ENCODE assay signal across 39 cellular contexts in the genomic region with DNA sequence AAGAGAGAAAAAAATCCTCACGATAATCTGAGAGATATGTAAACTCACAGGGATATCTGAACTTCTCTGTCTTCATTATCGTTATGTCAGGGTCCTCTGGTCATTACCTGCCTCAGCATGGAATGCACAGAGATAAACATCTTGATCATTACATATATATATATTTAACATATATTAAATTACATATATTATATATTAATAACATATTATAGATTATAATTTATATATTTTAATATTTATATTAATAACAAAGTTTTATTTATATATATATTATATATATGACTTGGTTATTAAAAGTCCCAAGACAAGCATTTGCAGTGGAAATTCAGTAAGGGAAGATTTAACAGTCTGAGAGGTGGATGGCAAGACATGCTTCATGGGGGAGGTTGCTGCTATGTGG.
"Had no signal": no experiment of that assay in that cellular context is flagged by ENCODE, and none has a peak within 500 bp of the region (broad histone marks: within the 10 kb centered on the region; RNA-seq: fewer than 3 reads in every experiment).

No MANE protein-coding gene starts in this region.

- H3K4me1 Mint-ChIP-seq: activated naive CD4-positive, alpha-beta T cell treated with anti-CD3 and anti-CD28 coated beads, Interleukin-2, amount 10 ng/mL, durations not matched to agents 7 days and 5 days; activated naive CD4-positive, alpha-beta T cell treated with anti-CD3 and anti-CD28 coated beads, Interleukin-2, amount 50 U/mL, for 24 hours; activated naive CD8-positive, alpha-beta T cell treated with anti-CD3 and anti-CD28 coated beads for 36 hours; activated naive CD8-positive, alpha-beta T cell treated with anti-CD3 and anti-CD28 coated beads, Interleukin-2, amount 10 ng/mL, durations not matched to agents 7 days and 5 days; activated naive CD8-positive, alpha-beta T cell treated with anti-CD3 and anti-CD28 coated beads, Interleukin-2, amount 50 U/mL, for 24 hours; activated T-helper 17 cell treated with anti-CD3 and anti-CD28 coated beads, Interleukin-2, amount 50 U/mL, for 72 hours; brain; central memory CD8-positive, alpha-beta T cell had no signal

- H3K27me3 Mint-ChIP-seq: activated naive CD4-positive, alpha-beta T cell treated with anti-CD3 and anti-CD28 coated beads, Interleukin-2, amount 10 ng/mL, durations not matched to agents 7 days and 5 days; activated naive CD4-positive, alpha-beta T cell treated with anti-CD3 and anti-CD28 coated beads, Interleukin-2, amount 50 U/mL, for 24 hours; activated naive CD8-positive, alpha-beta T cell; activated naive CD8-positive, alpha-beta T cell treated with anti-CD3 and anti-CD28 coated beads for 36 hours; activated naive CD8-positive, alpha-beta T cell treated with anti-CD3 and anti-CD28 coated beads, Interleukin-2, amount 10 ng/mL, durations not matched to agents 7 days and 5 days; activated naive CD8-positive, alpha-beta T cell treated with anti-CD3 and anti-CD28 coated beads, Interleukin-2, amount 50 U/mL, for 24 hours; activated T-cell treated with anti-CD3 and anti-CD28 coated beads, Interleukin-2, amount 50 U/mL, for 24 hours; activated T-helper 17 cell treated with anti-CD3 and anti-CD28 coated beads, Interleukin-2, amount 50 U/mL, for 72 hours; brain; central memory CD8-positive, alpha-beta T cell had no signal

- H3K9me3 ChIP-seq: adrenal gland, ascending aorta, body of pancreas, breast epithelium had no signal

- H3K27ac Mint-ChIP-seq: activated naive CD4-positive, alpha-beta T cell treated with anti-CD3 and anti-CD28 coated beads for 36 hours; activated naive CD4-positive, alpha-beta T cell treated with anti-CD3 and anti-CD28 coated beads, Interleukin-2, amount 10 ng/mL, durations not matched to agents 7 days and 5 days; activated naive CD4-positive, alpha-beta T cell treated with anti-CD3 and anti-CD28 coated beads, Interleukin-2, amount 50 U/mL, for 24 hours; activated naive CD4-positive, alpha-beta T cell treated with anti-CD3 and anti-CD28 coated beads, Interleukin-2, amount 50 U/mL, for 72 hours; activated naive CD8-positive, alpha-beta T cell; activated naive CD8-positive, alpha-beta T cell treated with anti-CD3 and anti-CD28 coated beads for 36 hours; activated naive CD8-positive, alpha-beta T cell treated with anti-CD3 and anti-CD28 coated beads, Interleukin-2, amount 10 ng/mL, durations not matched to agents 7 days and 5 days; activated naive CD8-positive, alpha-beta T cell treated with anti-CD3 and anti-CD28 coated beads, Interleukin-2, amount 50 U/mL, for 24 hours; activated T-cell treated with anti-CD3 and anti-CD28 coated beads, Interleukin-2, amount 50 U/mL, for 24 hours; activated T-cell treated with anti-CD3 and anti-CD28 coated beads, Interleukin-2, amount 50 U/mL, for 72 hours; activated T-helper 1 cell treated with anti-CD3 and anti-CD28 coated beads, Interleukin-12 subunit alpha, Interleukin-12 subunit beta, Interleukin-2, Interleukin-4 antibody, amounts not matched to agents 30 ng/mL and 10 ng/mL and 1 ng/mL, durations not matched to agents 14 hours and 24 hours and 36 hours; activated T-helper 17 cell treated with anti-CD3 and anti-CD28 coated beads, Interleukin-2, amount 50 U/mL, for 72 hours; activated T-helper 2 cell treated with anti-CD3 and anti-CD28 coated beads, Interferon-gamma antibody, Interleukin-2, Interleukin-4, amounts not matched to agents 10 μg/mL and 5 μg/mL and 100 μg/mL, durations not matched to agents 14 hours and 24 hours and 36 hours had no signal

- ATAC-seq: activated naive CD4-positive, alpha-beta T cell treated with anti-CD3 and anti-CD28 coated beads, Interleukin-2, amount 50 U/mL, for 72 hours; activated naive CD8-positive, alpha-beta T cell treated with anti-CD3 and anti-CD28 coated beads, Interleukin-2, amount 50 U/mL, for 24 hours; activated T-cell treated with anti-CD3 and anti-CD28 coated beads, Interleukin-2, amount 50 U/mL, for 4 hours; activated T-cell treated with anti-CD3 and anti-CD28 coated beads, Interleukin-2, amount 50 U/mL, for 72 hours; activated T-helper 17 cell treated with anti-CD3 and anti-CD28 coated beads, Interleukin-2, amount 50 U/mL, for 72 hours; body of pancreas had no signal

- H3K4me3 Mint-ChIP-seq: activated naive CD4-positive, alpha-beta T cell treated with anti-CD3 and anti-CD28 coated beads for 36 hours; activated naive CD4-positive, alpha-beta T cell treated with anti-CD3 and anti-CD28 coated beads, Interleukin-2, amount 10 ng/mL, durations not matched to agents 7 days and 5 days; activated naive CD4-positive, alpha-beta T cell treated with anti-CD3 and anti-CD28 coated beads, Interleukin-2, amount 50 U/mL, for 24 hours; activated naive CD8-positive, alpha-beta T cell; activated naive CD8-positive, alpha-beta T cell treated with anti-CD3 and anti-CD28 coated beads for 36 hours; activated naive CD8-positive, alpha-beta T cell treated with anti-CD3 and anti-CD28 coated beads, Interleukin-2, amount 10 ng/mL, durations not matched to agents 7 days and 5 days; activated naive CD8-positive, alpha-beta T cell treated with anti-CD3 and anti-CD28 coated beads, Interleukin-2, amount 50 U/mL, for 24 hours; activated T-cell treated with anti-CD3 and anti-CD28 coated beads, Interleukin-2, amount 50 U/mL, for 24 hours; activated T-cell treated with anti-CD3 and anti-CD28 coated beads, Interleukin-2, amount 50 U/mL, for 4 hours; activated T-cell treated with anti-CD3 and anti-CD28 coated beads, Interleukin-2, amount 50 U/mL, for 72 hours; activated T-helper 1 cell treated with anti-CD3 and anti-CD28 coated beads, Interleukin-12 subunit alpha, Interleukin-12 subunit beta, Interleukin-2, Interleukin-4 antibody, amounts not matched to agents 30 ng/mL and 10 ng/mL and 1 ng/mL, durations not matched to agents 14 hours and 24 hours and 36 hours; activated T-helper 17 cell treated with anti-CD3 and anti-CD28 coated beads, Interleukin-2, amount 50 U/mL, for 72 hours; brain; central memory CD8-positive, alpha-beta T cell had no signal

- H3K9me3 Mint-ChIP-seq: activated naive CD4-positive, alpha-beta T cell treated with anti-CD3 and anti-CD28 coated beads for 36 hours; activated naive CD4-positive, alpha-beta T cell treated with anti-CD3 and anti-CD28 coated beads, Interleukin-2, amount 10 ng/mL, durations not matched to agents 7 days and 5 days; activated naive CD4-positive, alpha-beta T cell treated with anti-CD3 and anti-CD28 coated beads, Interleukin-2, amount 50 U/mL, for 24 hours; activated naive CD8-positive, alpha-beta T cell treated with anti-CD3 and anti-CD28 coated beads for 36 hours; activated naive CD8-positive, alpha-beta T cell treated with anti-CD3 and anti-CD28 coated beads, Interleukin-2, amount 10 ng/mL, durations not matched to agents 7 days and 5 days; activated naive CD8-positive, alpha-beta T cell treated with anti-CD3 and anti-CD28 coated beads, Interleukin-2, amount 50 U/mL, for 24 hours; activated T-cell treated with anti-CD3 and anti-CD28 coated beads, Interleukin-2, amount 50 U/mL, for 4 hours; activated T-cell treated with anti-CD3 and anti-CD28 coated beads, Interleukin-2, amount 50 U/mL, for 72 hours; activated T-helper 1 cell treated with anti-CD3 and anti-CD28 coated beads, Interleukin-12 subunit alpha, Interleukin-12 subunit beta, Interleukin-2, Interleukin-4 antibody, amounts not matched to agents 30 ng/mL and 10 ng/mL and 1 ng/mL, durations not matched to agents 14 hours and 24 hours and 36 hours; activated T-helper 2 cell treated with anti-CD3 and anti-CD28 coated beads, Interferon-gamma antibody, Interleukin-2, Interleukin-4, amounts not matched to agents 10 μg/mL and 5 μg/mL and 100 μg/mL, durations not matched to agents 14 hours and 24 hours and 36 hours; brain; central memory CD8-positive, alpha-beta T cell had no signal

- H3K36me3 ChIP-seq: adrenal gland, ascending aorta, brain microvascular endothelial cell, breast epithelium, cardiac muscle cell had no signal

- H3K4me1 ChIP-seq: adrenal gland, ascending aorta, body of pancreas, breast epithelium had no signal

- FAIRE-seq: astrocyte, bronchial epithelial cell had no signal

- H3K4me3 ChIP-seq: adrenal gland, ascending aorta, body of pancreas, breast epithelium, cardiac muscle cell had no signal

- DNase-seq: activated effector memory CD4-positive, alpha-beta T cell treated with anti-CD3 and anti-CD28 coated beads, Interleukin-2, amount 50 U/mL, for 16 hours; activated effector memory CD4-positive, alpha-beta T cell treated with Interleukin-2 at 50 U/mL for 16 hours; activated gamma-delta T cell; activated gamma-delta T cell treated with Interleukin-2 at 50 U/mL for 16 hours; activated naive CD4-positive, alpha-beta T cell; activated naive CD4-positive, alpha-beta T cell treated with anti-CD3 and anti-CD28 coated beads for 36 hours; activated naive CD4-positive, alpha-beta T cell treated with anti-CD3 and anti-CD28 coated beads, Interleukin-2, amount 10 ng/mL, durations not matched to agents 7 days and 5 days; activated naive CD4-positive, alpha-beta T cell treated with anti-CD3 and anti-CD28 coated beads, Interleukin-2, amount 50 U/mL, for 16 hours; activated naive CD4-positive, alpha-beta T cell treated with Interleukin-2 at 50 U/mL for 16 hours; activated naive CD8-positive, alpha-beta T cell treated with anti-CD3 and anti-CD28 coated beads for 36 hours; activated naive CD8-positive, alpha-beta T cell treated with anti-CD3 and anti-CD28 coated beads, Interleukin-2, amount 10 ng/mL, durations not matched to agents 7 days and 5 days; activated naive CD8-positive, alpha-beta T cell treated with anti-CD3 and anti-CD28 coated beads, Interleukin-2, amount 50 U/mL, for 24 hours; activated T-cell treated with anti-CD3 and anti-CD28 coated beads, Interleukin-2, amount 50 U/mL, for 24 hours; activated T-cell treated with anti-CD3 and anti-CD28 coated beads, Interleukin-2, amount 50 U/mL, for 4 hours; activated T-cell treated with anti-CD3 and anti-CD28 coated beads, Interleukin-2, amount 50 U/mL, for 48 hours; activated T-cell treated with anti-CD3 and anti-CD28 coated beads, Interleukin-2, amount 50 U/mL, for 72 hours; adrenal gland; amniotic stem cell; amygdala; anterior cingulate cortex; aorta; body of pancreas; brain microvascular endothelial cell; caudate nucleus; central memory CD4-positive, alpha-beta T cell; cerebellar nuclear complex had no signal

- H3K27ac ChIP-seq: adrenal gland, ascending aorta, body of pancreas, brain microvascular endothelial cell, breast epithelium, cardiac muscle cell had no signal

- H3K36me3 Mint-ChIP-seq: activated naive CD4-positive, alpha-beta T cell treated with anti-CD3 and anti-CD28 coated beads, Interleukin-2, amount 10 ng/mL, durations not matched to agents 7 days and 5 days; activated naive CD4-positive, alpha-beta T cell treated with anti-CD3 and anti-CD28 coated beads, Interleukin-2, amount 50 U/mL, for 24 hours; activated naive CD4-positive, alpha-beta T cell treated with anti-CD3 and anti-CD28 coated beads, Interleukin-2, amount 50 U/mL, for 72 hours; activated naive CD8-positive, alpha-beta T cell; activated naive CD8-positive, alpha-beta T cell treated with anti-CD3 and anti-CD28 coated beads for 36 hours; activated naive CD8-positive, alpha-beta T cell treated with anti-CD3 and anti-CD28 coated beads, Interleukin-2, amount 10 ng/mL, durations not matched to agents 7 days and 5 days; brain had no signal

- H3K27me3 ChIP-seq: adrenal gland, ascending aorta, body of pancreas, brain microvascular endothelial cell, breast epithelium, cardiac muscle cell had no signal
